In the genomic region with DNA sequence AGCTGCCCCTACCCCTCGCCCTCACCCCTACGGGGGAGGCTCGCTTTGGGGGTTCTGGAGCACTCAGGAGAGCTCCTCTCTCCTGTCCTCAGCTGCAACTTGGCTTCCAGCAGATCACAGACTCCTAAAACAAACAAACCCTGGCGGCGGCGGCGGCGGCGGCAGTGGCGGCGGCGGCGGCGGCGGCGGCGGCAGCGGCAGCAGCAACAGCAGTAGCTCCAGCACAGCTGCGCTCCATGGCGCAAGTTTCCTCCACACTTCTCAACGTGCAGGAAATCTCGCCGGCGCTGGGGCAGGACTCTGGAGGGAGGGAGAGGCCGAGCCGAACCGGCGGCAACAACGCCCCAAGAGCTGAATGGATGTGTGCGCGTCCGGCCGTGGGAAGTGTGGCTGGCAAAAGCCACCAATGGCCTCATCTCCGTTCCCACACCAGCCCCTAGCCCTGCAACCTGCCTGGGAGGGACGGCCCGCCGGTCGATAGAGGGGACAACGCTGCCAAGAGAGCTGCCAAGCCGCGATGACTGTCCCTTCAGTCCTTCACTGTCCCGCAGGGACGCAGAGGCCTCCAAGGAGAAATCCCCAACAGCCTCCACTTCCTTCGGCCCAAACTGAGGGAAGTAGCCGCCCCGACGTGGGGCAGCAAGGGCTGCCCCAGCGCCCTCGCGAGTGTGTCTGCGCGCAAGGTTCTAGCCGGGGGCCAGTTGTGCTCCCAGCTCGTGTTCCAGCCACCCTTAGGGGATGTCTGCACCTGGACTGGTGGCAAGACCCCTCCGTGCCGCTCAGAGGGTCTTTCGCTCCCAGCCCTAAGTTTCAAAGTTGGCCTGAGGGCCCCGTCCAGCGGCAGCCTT, we compare ENCODE assay signal across 8 cellular contexts. TPM values are rescaled to one million over a fixed set of nuclear protein-coding genes. Genes with fewer than 3 reads are reported as not detected.
DNase-seq lines count a peak whose midpoint lies in the region; ATAC-seq and TF ChIP-seq lines count a peak whose summit lies in the region.

No MANE protein-coding gene starts in this region.

- in situ Hi-C loops in SK-MEL-5 (cut with HindIII; ENCODE audit: low pct_unique_long_range_greater_than_20kb, low sequenced_read_pairs) = no loop called here

- peaks cover 11% of the 10 kb centered on the region for H3K4me1 Mint-ChIP-seq in progenitor cell of endocrine pancreas (ENCODE audit: low read depth)

- H3K4me3 Mint-ChIP-seq in progenitor cell of endocrine pancreas (ENCODE audit: low read depth) = peak overlapping the region; percentile 86

- intact Hi-C loops in Right ventricle myocardium superior (cut with DNase I) = no loop called here

- H3K27me3 Mint-ChIP-seq in progenitor cell of endocrine pancreas = no peaks in the 10 kb centered on the region

- H3K9me3 Mint-ChIP-seq in progenitor cell of endocrine pancreas (ENCODE audit: low read depth) = peaks cover 9% of the 10 kb centered on the region

- TF ChIP-seq CTCF in progenitor cell of endocrine pancreas (IDR thresholded peaks at IDR 0.05; ENCODE audit: unreplicated experiment) (no peak), GM20000 (IDR thresholded peaks at IDR 0.05; ENCODE audit: extremely low read depth, missing control alignments) (no peak)

- no peak overlapping the region for H3K27ac Mint-ChIP-seq in progenitor cell of endocrine pancreas

- no peaks in the 10 kb centered on the region for H3K36me3 Mint-ChIP-seq in progenitor cell of endocrine pancreas (ENCODE audit: insufficient read depth)

- ATAC-seq in Right ventricle myocardium superior (ENCODE audit: poor library complexity) (peak; percentile 78), HG03457 (IDR thresholded peaks at IDR 0.05; ENCODE audit: unreplicated experiment) (no peak), GM18505 (IDR thresholded peaks at IDR 0.05; ENCODE audit: unreplicated experiment) (no peak)

- peak; percentile 63 for DNase-seq in EH (ENCODE audit: low read depth)
- DNase-seq in SK-MEL-5 (ENCODE audit: low read depth, low spot score) = peak; percentile 4
- DNase-seq in Right ventricle myocardium superior = peak; percentile 57
- DNase-seq in progenitor cell of endocrine pancreas (ENCODE audit: low spot score, unreplicated experiment) = peak; percentile 23
- DNase-seq in GM20000 (ENCODE audit: low spot score) = no peak
- no peak for DNase-seq in NCI-H2029 treated with DMSO at 0.1 percent for 48 hours (lab: John Stamatoyannopoulos, UW)

- no peak for TF ChIP-seq POLR2A in GM18505 (IDR thresholded peaks at IDR 0.05; ENCODE audit: borderline replicate concordance, extremely low read depth, insufficient read depth, insufficient read length)

RNA-seq across cellular contexts. Expression of a gene that starts 0.8 kb away (rescaled TPM):
- total RNA-seq in SK-MEL-5 (2014; rRNA removed; shearing (Covaris generic)) = 3.0 TPM in 2 replicates
- polyA plus RNA-seq in SK-MEL-5 (2015; cell fraction: cytosol; rRNA removed) = 3.2 and 4.1 TPM in 2 replicates
- polyA plus RNA-seq in SK-MEL-5 (2015; cell fraction: nucleus; rRNA removed) = 4.6 and 5.8 TPM in 2 replicates
- total RNA-seq in Right ventricle myocardium superior (9.4 TPM), progenitor cell of endocrine pancreas (5.7 and 6.6 TPM in 2 replicates)

Comparison
In these comparisons a context has a peak if more than half of its experiments do, and no peak if none do; other contexts are left out.
1. DNase-seq: peak in EH (single experiment), SK-MEL-5 (single experiment), Right ventricle myocardium superior (single experiment) and progenitor cell of endocrine pancreas (single experiment); none in GM20000 (single experiment) and NCI-H2029 treated with DMSO at 0.1 percent for 48 hours (single experiment).